ENCODE assay signal across 24 cellular contexts in the genomic region with DNA sequence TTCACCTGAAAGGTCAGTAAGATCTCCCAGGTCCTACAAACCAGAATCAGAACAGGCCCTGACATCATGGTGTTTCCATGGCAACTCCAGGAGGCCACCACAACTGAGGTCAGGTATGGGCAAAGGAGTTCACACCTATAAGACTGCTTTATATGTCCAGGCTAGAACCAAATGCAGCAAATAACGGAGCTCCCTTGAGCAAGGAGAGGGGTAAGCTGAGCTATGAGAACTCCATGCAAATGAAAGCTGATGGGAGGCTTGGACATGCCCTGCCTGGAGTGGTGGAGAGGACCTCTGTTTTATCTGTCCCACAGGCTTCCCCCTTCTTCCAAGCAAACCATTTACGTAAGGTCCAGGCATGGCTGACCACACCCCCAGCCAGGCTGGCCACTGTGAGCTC.
"Had no signal": no experiment of that assay in that cellular context is flagged by ENCODE, and none has a peak within 500 bp of the region (broad histone marks: within the 10 kb centered on the region; RNA-seq: fewer than 3 reads in every experiment).

No MANE protein-coding gene starts in this region.

- H3K9me3 ChIP-seq: colonic mucosa, gastrocnemius medialis, left lung, psoas muscle, spleen, thyroid gland had no signal

- ATAC-seq: esophagus mucosa; gastrocnemius medialis; heart left ventricle; left cardiac atrium; left lung; naive thymus-derived CD4-positive, alpha-beta T cell; psoas muscle; stimulated activated naive CD8-positive, alpha-beta T cell treated with anti-CD3 and anti-CD28 coated beads, Interleukin-15, amount 100 ng/mL, for 72 hours had no signal

- H3K9ac ChIP-seq: neural progenitor cell had no signal

- DNase-seq: colonic mucosa; effector CD8-positive, alpha-beta T cell; endodermal cell; foreskin fibroblast; gastrocnemius medialis; heart left ventricle; kidney; left cardiac atrium; left lung; mesenchymal stem cell; midbrain; naive thymus-derived CD4-positive, alpha-beta T cell; psoas muscle; spleen; stimulated activated CD8-positive, alpha-beta memory T cell treated with anti-CD3 and anti-CD28 coated beads, Interleukin-4, amount 100 ng/mL, for 48 hours; stimulated activated naive CD4-positive, alpha-beta T cell; stimulated activated naive CD8-positive, alpha-beta T cell treated with anti-CD3 and anti-CD28 coated beads, Interleukin-15, amount 100 ng/mL, for 72 hours; thyroid gland; trophoblast cell had no signal

- H3K4me3 ChIP-seq: colonic mucosa, gastrocnemius medialis, heart left ventricle, hepatocyte, left lung, neural progenitor cell, psoas muscle, skin epidermis, spleen, thyroid gland had no signal

- H3K36me3 ChIP-seq: colonic mucosa, gastrocnemius medialis, heart left ventricle, left lung, neural progenitor cell, spleen, thyroid gland had no signal

- H3K4me2 ChIP-seq: hepatocyte, neural progenitor cell had no signal

- H3K4me1 ChIP-seq: colonic mucosa, left lung, psoas muscle, spleen, thyroid gland had no signal

- H3K27ac ChIP-seq: colonic mucosa, epithelial cell of prostate, gastrocnemius medialis, heart left ventricle, hepatocyte, left lung, neural progenitor cell, psoas muscle, skin epidermis, spleen, thyroid gland had no signal

- H3K27me3 ChIP-seq: gastrocnemius medialis, heart left ventricle, hepatocyte, left lung, neural progenitor cell, thyroid gland had no signal

- H2AFZ ChIP-seq: hepatocyte, neural progenitor cell had no signal

- H3K79me2 ChIP-seq: hepatocyte had no signal
